ENCODE assay signal across 22 cellular contexts in genomic region chrX:790780-791360, GRCh38.
DNase-seq lines count a peak whose midpoint lies in the region; ATAC-seq and TF ChIP-seq lines count a peak whose summit lies in the region.
"Had no signal": no experiment of that assay in that cellular context is flagged by ENCODE, and none has a peak within 500 bp of the region (broad histone marks: within the 10 kb centered on the region; RNA-seq: fewer than 3 reads in every experiment).

No MANE protein-coding gene starts in this region.

- H3K36me3 ChIP-seq in HUES48 (ENCODE audit: control insufficient read depth, insufficient read depth, low read length) = no peaks in the 10 kb centered on the region
- H3K36me3 ChIP-seq in suprapubic skin = no peaks in the 10 kb centered on the region
- H3K36me3 ChIP-seq: SJCRH30 had no signal

- no peak for TF ChIP-seq CTCF in glutamatergic neuron (IDR thresholded peaks at IDR 0.05; ENCODE audit: partially characterized antibody, unreplicated experiment)
- TF ChIP-seq CTCF in nephron progenitor cell (IDR thresholded peaks at IDR 0.05) = no peak
- TF ChIP-seq CTCF in suprapubic skin (IDR thresholded peaks at IDR 0.05) = no peak

- H3K4me3 ChIP-seq in HUES48 (ENCODE audit: low read depth, low read length) (0 out of 2 replicates have a peak overlapping the region, but pooled peaks have one; percentile 19), suprapubic skin (no peak overlapping the region)
- H3K4me3 ChIP-seq: GM12878, GM23248, SJCRH30 had no signal

- peaks cover 9% of the 10 kb centered on the region for H3K27me3 Mint-ChIP-seq in glutamatergic neuron (ENCODE audit: unreplicated experiment)
- peaks cover 61% of the 10 kb centered on the region for H3K27me3 Mint-ChIP-seq in nephron progenitor cell (ENCODE audit: low read depth, poor library complexity)
- peaks cover 12% of the 10 kb centered on the region for H3K27me3 Mint-ChIP-seq in T-helper 2 cell treated with Interferon-gamma antibody and Interleukin-4, amounts not matched to agents 5 μg/mL and 100 μg/mL, for 36 hours (ENCODE audit: low read depth)
- peaks cover 21 to 30% of the 10 kb centered on the region in 2 donors for H3K27me3 Mint-ChIP-seq in T-cell

- 28% methylated on average over 28 of the region's 30 CpGs for WGBS in suprapubic skin

- H3K9me3 ChIP-seq in HUES48 (ENCODE audit: control insufficient read depth, insufficient read depth, low read length) (no peaks in the 10 kb centered on the region), suprapubic skin (no peaks in the 10 kb centered on the region)
- H3K9me3 ChIP-seq: Caco-2, SJCRH30 had no signal

- H3K27me3 ChIP-seq in HUES48 (ENCODE audit: control insufficient read depth, insufficient read depth, low read length) (no peaks in the 10 kb centered on the region), suprapubic skin (peaks cover 25% of the 10 kb centered on the region)
- H3K27me3 ChIP-seq: SJCRH30 had no signal

- peak overlapping the region; percentile 98 for H3K27ac Mint-ChIP-seq in glutamatergic neuron (ENCODE audit: unreplicated experiment)
- no peak overlapping the region for H3K27ac Mint-ChIP-seq in nephron progenitor cell
- H3K27ac Mint-ChIP-seq in T-helper 2 cell treated with Interferon-gamma antibody and Interleukin-4, amounts not matched to agents 5 μg/mL and 100 μg/mL, for 36 hours = no peak overlapping the region
- H3K27ac Mint-ChIP-seq in T-cell = no peak overlapping the region
- H3K27ac Mint-ChIP-seq: B cell; CD4-positive, CD25-positive, alpha-beta regulatory T cell had no signal

- peak overlapping the region; percentile 64 for H3K27ac ChIP-seq in HUES48 (ENCODE audit: low read depth, low read length)
- no peak overlapping the region for H3K27ac ChIP-seq in suprapubic skin
- H3K27ac ChIP-seq: GM23248, SJCRH30 had no signal

- H3K9ac ChIP-seq in HUES48 (ENCODE audit: low read depth, low read length) = no peak overlapping the region
- H3K9ac ChIP-seq: GM23248 had no signal

- ATAC-seq in HG03196 (IDR thresholded peaks at IDR 0.05; ENCODE audit: unreplicated experiment) (no peak), T-cell (replicated peaks in 1 of 4) (no peak)
- ATAC-seq: GM12878, Panc1 had no signal

- POLR2A ChIA-PET in T-cell (lab: Charles Lee) = no interaction called here

- DNase-seq in ELF-1 (ENCODE audit: low read depth, low spot score) = peak; percentile 37
- no peak for DNase-seq in glutamatergic neuron
- DNase-seq in nephron progenitor cell = no peak
- no peak for DNase-seq in T-helper 2 cell treated with Interferon-gamma antibody and Interleukin-4, amounts not matched to agents 5 μg/mL and 100 μg/mL, for 36 hours (ENCODE audit: low spot score)
- DNase-seq in suprapubic skin (ENCODE audit: low spot score in 2 of 2) = no peak
- no peak for DNase-seq in T-cell
- DNase-seq: Caco-2; CD4-positive, CD25-positive, alpha-beta regulatory T cell; GF-D8; GM23248; IMR-90; NCI-H1048; NCI-H1436 treated with DMSO at 0.1 percent for 48 hours; NCI-H2029; NCI-H345; NCI-H526; SJCRH30 had no signal

- CTCF ChIA-PET in T-cell (lab: Charles Lee) = no interaction called here

- TF ChIP-seq EP300 in suprapubic skin (IDR thresholded peaks at IDR 0.05) = no peak

- H3K4me1 Mint-ChIP-seq in glutamatergic neuron (ENCODE audit: low read depth, unreplicated experiment) (peaks cover 27% of the 10 kb centered on the region), nephron progenitor cell (peaks cover 34% of the 10 kb centered on the region), T-cell (no peaks in the 10 kb centered on the region)
- no peaks in the 10 kb centered on the region for H3K4me1 Mint-ChIP-seq in T-helper 2 cell treated with Interferon-gamma antibody and Interleukin-4, amounts not matched to agents 5 μg/mL and 100 μg/mL, for 36 hours (ENCODE audit: low read depth)
- H3K4me1 Mint-ChIP-seq: B cell; CD4-positive, CD25-positive, alpha-beta regulatory T cell had no signal

- H3K4me3 Mint-ChIP-seq in glutamatergic neuron (ENCODE audit: unreplicated experiment) (no peak overlapping the region), nephron progenitor cell (peak overlapping the region; percentile 62), T-cell (no peak overlapping the region)
- H3K4me3 Mint-ChIP-seq in T-helper 2 cell treated with Interferon-gamma antibody and Interleukin-4, amounts not matched to agents 5 μg/mL and 100 μg/mL, for 36 hours = no peak overlapping the region
- H3K4me3 Mint-ChIP-seq: B cell; CD4-positive, CD25-positive, alpha-beta regulatory T cell had no signal

- peaks cover 11% of the 10 kb centered on the region for H3K9me3 Mint-ChIP-seq in glutamatergic neuron (ENCODE audit: unreplicated experiment)
- no peaks in the 10 kb centered on the region for H3K9me3 Mint-ChIP-seq in nephron progenitor cell
- H3K9me3 Mint-ChIP-seq in T-helper 2 cell treated with Interferon-gamma antibody and Interleukin-4, amounts not matched to agents 5 μg/mL and 100 μg/mL, for 36 hours = no peaks in the 10 kb centered on the region
- H3K9me3 Mint-ChIP-seq in T-cell = no peaks in the 10 kb centered on the region

- TF ChIP-seq POLR2A in suprapubic skin (IDR thresholded peaks at IDR 0.05) = no peak

- no peaks in the 10 kb centered on the region for H3K36me3 Mint-ChIP-seq in glutamatergic neuron (ENCODE audit: unreplicated experiment)
- H3K36me3 Mint-ChIP-seq in nephron progenitor cell (ENCODE audit: low read depth) = no peaks in the 10 kb centered on the region
- H3K36me3 Mint-ChIP-seq in T-helper 2 cell treated with Interferon-gamma antibody and Interleukin-4, amounts not matched to agents 5 μg/mL and 100 μg/mL, for 36 hours (ENCODE audit: low read depth) = no peaks in the 10 kb centered on the region
- H3K36me3 Mint-ChIP-seq in T-cell = no peaks in the 10 kb centered on the region
- H3K36me3 Mint-ChIP-seq: CD4-positive, CD25-positive, alpha-beta regulatory T cell had no signal

- H3K4me1 ChIP-seq in HUES48 (ENCODE audit: control insufficient read depth, insufficient read depth, low read length) (peaks cover 24% of the 10 kb centered on the region), suprapubic skin (no peaks in the 10 kb centered on the region)
- H3K4me1 ChIP-seq: Caco-2, SJCRH30 had no signal
